ENCODE assay signal across 15 cellular contexts in the genomic region with DNA sequence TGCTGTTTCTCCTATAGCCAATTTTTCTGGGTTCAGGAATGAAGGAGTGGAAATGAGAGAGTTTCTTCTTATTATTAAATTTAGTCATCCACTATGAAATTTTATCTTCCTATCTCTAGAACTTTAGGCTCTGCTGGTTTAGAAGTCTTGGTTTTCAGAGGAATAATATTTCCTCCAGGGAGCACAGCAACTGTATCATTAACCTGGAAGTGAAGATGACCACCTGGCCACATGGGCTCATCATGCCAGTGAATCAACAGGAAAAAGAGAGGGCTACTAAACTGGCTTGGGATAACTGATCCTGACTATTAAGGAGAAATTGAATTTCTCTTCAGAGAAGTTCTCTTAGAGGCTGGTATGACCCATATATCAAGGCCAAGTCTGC. TPM values are rescaled to one million over a fixed set of nuclear protein-coding genes. Genes with fewer than 3 reads are reported as not detected.
A peak's percentile ranks its signal among the peaks of the same experiment; 100 is the strongest.
DNase-seq lines count a peak whose midpoint lies in the region; ATAC-seq and TF ChIP-seq lines count a peak whose summit lies in the region.
"Had no signal": no experiment of that assay in that cellular context is flagged by ENCODE, and none has a peak within 500 bp of the region (broad histone marks: within the 10 kb centered on the region; RNA-seq: fewer than 3 reads in every experiment).

No MANE protein-coding gene starts in this region.

- H3K9me2 ChIP-seq in GM23338 (ENCODE audit: insufficient read depth) (no peaks in the 10 kb centered on the region), hepatocyte (replicated peaks; ENCODE audit: insufficient read depth) (no peaks in the 10 kb centered on the region), Karpas-422 (replicated peaks; ENCODE audit: insufficient read depth, low read length) (no peaks in the 10 kb centered on the region)

- no peaks in the 10 kb centered on the region for H3K79me1 ChIP-seq in IMR-90 (ENCODE audit: low read depth in 1 of 2, low read length in 2 of 2)

- H3K27ac Mint-ChIP-seq in GM23338, result 0 out of 2 replicates have a peak overlapping the region, but pooled peaks have one; percentile 13
- H3K27ac Mint-ChIP-seq: CD8-positive, alpha-beta memory T cell had no signal

- H3K4me1 ChIP-seq in GM23338 (ENCODE audit: insufficient read depth), result peaks cover 22% of the 10 kb centered on the region
- H3K4me1 ChIP-seq in IMR-90 (ENCODE audit: control insufficient read depth, insufficient read depth, low read length), result peaks cover 20% of the 10 kb centered on the region
- peaks cover 21% of the 10 kb centered on the region for H3K4me1 ChIP-seq in hepatocyte (ENCODE audit: insufficient read depth)
- peaks cover 42% of the 10 kb centered on the region for H3K4me1 ChIP-seq in skeletal muscle satellite cell (ENCODE audit: control insufficient read depth, insufficient read depth, low read length)
- peaks cover 7% of the 10 kb centered on the region for H3K4me1 ChIP-seq in Karpas-422 (ENCODE audit: low read length)

- no peak for DNase-seq in GM23338 (ENCODE audit: low spot score)
- DNase-seq in IMR-90, result no peak
- no peak for DNase-seq in hepatocyte (ENCODE audit: low spot score)
- no peak for DNase-seq in iPS-NIHi11 (ENCODE audit: low spot score)
- DNase-seq in Karpas-422, result no peak
- DNase-seq: CD8-positive, alpha-beta memory T cell; DMS 273 treated with DMSO at 0.1 percent for 48 hours; KBM-7; NCI-H2227 treated with DMSO at 0.1 percent for 48 hours; NCI-H526 treated with DMSO at 0.1 percent for 48 hours; Right ventricle myocardium superior had no signal

- peak overlapping the region; percentile 67 for H2AK5ac ChIP-seq in IMR-90 (ENCODE audit: low read depth, low read length)

- no peak overlapping the region for H3K4me3 ChIP-seq in GM23338
- no peak overlapping the region for H3K4me3 ChIP-seq in IMR-90 (ENCODE audit: insufficient read depth, low read depth, low read length)
- H3K4me3 ChIP-seq in hepatocyte, result no peak overlapping the region
- H3K4me3 ChIP-seq in skeletal muscle satellite cell (ENCODE audit: low read length), result no peak overlapping the region
- no peak overlapping the region for H3K4me3 ChIP-seq in Karpas-422 (ENCODE audit: low read length)
- H3K4me3 ChIP-seq: HAP-1 had no signal

- POLR2A ChIA-PET in IMR-90 (lab: Charles Lee; ENCODE audit: unreplicated experiment), result no interaction called here

- no peak overlapping the region for H3K4me3 Mint-ChIP-seq in GM23338
- H3K4me3 Mint-ChIP-seq: CD8-positive, alpha-beta memory T cell had no signal

- no peak for ATAC-seq in GM23338
- ATAC-seq in IMR-90 (ENCODE audit: low read depth), result no peak
- no peak for ATAC-seq in GM18873 (IDR thresholded peaks at IDR 0.05; ENCODE audit: low FRiP score, unreplicated experiment)
- ATAC-seq: SK-N-SH treated with all-trans-retinoic acid at 6 μM for 48 hours had no signal

- H2BK5ac ChIP-seq in IMR-90 (ENCODE audit: low read depth, low read length, poor library complexity, severe bottlenecking), result peak overlapping the region; percentile 69

- H3K27me3 ChIP-seq in GM23338 (ENCODE audit: insufficient read depth) (no peaks in the 10 kb centered on the region), IMR-90 (ENCODE audit: control insufficient read depth, insufficient read depth, low read length) (no peaks in the 10 kb centered on the region), hepatocyte (no peaks in the 10 kb centered on the region), skeletal muscle satellite cell (ENCODE audit: control insufficient read depth, insufficient read depth, low read length) (no peaks in the 10 kb centered on the region), Karpas-422 (ENCODE audit: low read length) (no peaks in the 10 kb centered on the region)

- peak overlapping the region; percentile 79; the same call in 1 of the 2 replicates for H3K18ac ChIP-seq in IMR-90 (ENCODE audit: low read depth, low read length)

- H3K9me1 ChIP-seq in IMR-90 (ENCODE audit: insufficient read depth, low read length), result peaks cover 8% of the 10 kb centered on the region

- H4K5ac ChIP-seq in IMR-90 (ENCODE audit: low read depth, low read length), result peak overlapping the region; percentile 30; the same call in 1 of the 2 replicates

- no peak overlapping the region for H3K14ac ChIP-seq in IMR-90 (replicated peaks; ENCODE audit: low read depth, low read length)

- H2AK9ac ChIP-seq in IMR-90 (replicated peaks; ENCODE audit: low read depth, low read length, poor library complexity), result no peak overlapping the region

- H3K9ac ChIP-seq in IMR-90 (ENCODE audit: low read depth, low read length) (no peak overlapping the region), skeletal muscle satellite cell (ENCODE audit: low read depth, low read length) (peak overlapping the region; percentile 11), Karpas-422 (ENCODE audit: low read length) (no peak overlapping the region)

- H2AFZ ChIP-seq in GM23338, result no peak overlapping the region
- no peak overlapping the region for H2AFZ ChIP-seq in IMR-90 (replicated peaks; ENCODE audit: low read length, poor library complexity)
- no peak overlapping the region for H2AFZ ChIP-seq in hepatocyte
- H2AFZ ChIP-seq in Karpas-422 (ENCODE audit: low read length), result no peak overlapping the region

- H3K9me3 Mint-ChIP-seq in GM23338, result peaks cover 9% of the 10 kb centered on the region; the same call in 2 of the 3 replicates
- H3K9me3 Mint-ChIP-seq: CD8-positive, alpha-beta memory T cell had no signal

- peak overlapping the region; percentile 53; the same call in 1 of the 2 replicates for H2BK20ac ChIP-seq in IMR-90 (ENCODE audit: low read depth, low read length)

- H3K9me3 ChIP-seq in IMR-90 (ENCODE audit: control insufficient read depth, insufficient read depth, low read length) (no peaks in the 10 kb centered on the region), hepatocyte (ENCODE audit: low read depth) (no peaks in the 10 kb centered on the region), skeletal muscle satellite cell (replicated peaks; ENCODE audit: low read length) (no peaks in the 10 kb centered on the region), Karpas-422 (ENCODE audit: low read length) (no peaks in the 10 kb centered on the region)

- H3K79me2 ChIP-seq in GM23338 (replicated peaks; ENCODE audit: insufficient read depth) (no peaks in the 10 kb centered on the region), hepatocyte (no peaks in the 10 kb centered on the region), Karpas-422 (ENCODE audit: low read length) (no peaks in the 10 kb centered on the region)

- H3K36me3 Mint-ChIP-seq in GM23338 (ENCODE audit: low read depth), result peaks cover 2% of the 10 kb centered on the region; the same call in 1 of the 3 replicates
- H3K36me3 Mint-ChIP-seq: CD8-positive, alpha-beta memory T cell had no signal

- in situ Hi-C loops in IMR-90 (cut with MboI; ENCODE audit: low sequenced_read_pairs), result no loop called here

- peaks cover 8% of the 10 kb centered on the region for H3F3A ChIP-seq in GM23338 (replicated peaks; ENCODE audit: low read depth)

- H3K36me3 ChIP-seq in GM23338 (ENCODE audit: insufficient read depth), result no peaks in the 10 kb centered on the region
- H3K36me3 ChIP-seq in IMR-90 (ENCODE audit: control insufficient read depth, insufficient read depth, low read length), result no peaks in the 10 kb centered on the region
- H3K36me3 ChIP-seq in hepatocyte (replicated peaks; ENCODE audit: insufficient read depth, low read depth), result no peaks in the 10 kb centered on the region
- H3K36me3 ChIP-seq in skeletal muscle satellite cell (ENCODE audit: insufficient read depth, low read length), result no peaks in the 10 kb centered on the region
- no peaks in the 10 kb centered on the region for H3K36me3 ChIP-seq in Karpas-422 (ENCODE audit: insufficient read depth, low read length)
- H3K36me3 ChIP-seq: HAP-1 had no signal

- CTCF ChIA-PET in IMR-90 (lab: Yijun Ruan, JAX), result interaction anchor here (1.2 to 2.2 kb wide), 2 partner anchors 17 to 24 kb away, joined by 3 to 7 read pairs; no protein-coding TSS in a partner anchor

- H3K23ac ChIP-seq in IMR-90 (ENCODE audit: low read depth, low read length), result no peak overlapping the region

- peaks cover 42% of the 10 kb centered on the region for H3K4me1 Mint-ChIP-seq in GM23338
- H3K4me1 Mint-ChIP-seq: CD8-positive, alpha-beta memory T cell had no signal

- H3K4ac ChIP-seq in IMR-90 (ENCODE audit: low read depth, low read length), result peak overlapping the region; percentile 17; the same call in 1 of the 2 replicates

- H4K20me1 ChIP-seq in GM23338 (replicated peaks; ENCODE audit: insufficient read depth), result no peaks in the 10 kb centered on the region
- no peaks in the 10 kb centered on the region for H4K20me1 ChIP-seq in IMR-90 (ENCODE audit: insufficient read depth, low read length)
- no peaks in the 10 kb centered on the region for H4K20me1 ChIP-seq in hepatocyte (ENCODE audit: insufficient read depth, poor library complexity, severe bottlenecking)
- no peaks in the 10 kb centered on the region for H4K20me1 ChIP-seq in Karpas-422 (ENCODE audit: insufficient read depth, low read depth, low read length)

- intact Hi-C loops in IMR-90 (cut with micrococcal nuclease), result no loop called here

- no peak overlapping the region for H3K27ac ChIP-seq in GM23338 (ENCODE audit: low read depth)
- no peak overlapping the region; the same call in 1 of the 2 replicates for H3K27ac ChIP-seq in IMR-90 (ENCODE audit: insufficient read depth, low read length)
- H3K27ac ChIP-seq in hepatocyte, result peak overlapping the region; percentile 25
- H3K27ac ChIP-seq in Karpas-422 (ENCODE audit: low read length), result no peak overlapping the region

- no peak for TF ChIP-seq RAD21 in IMR-90 (IDR thresholded peaks at IDR 0.05; ENCODE audit: low read length)

- peaks cover 4% of the 10 kb centered on the region for H3K27me3 Mint-ChIP-seq in GM23338 (ENCODE audit: insufficient read depth, low read depth, poor library complexity)

- TF ChIP-seq CTCF in GM23338 (conservative IDR thresholded peaks at IDR 0.05; ENCODE audit: low read depth in 2 of 2) (no peak), IMR-90 (conservative IDR thresholded peaks at IDR 0.05; ENCODE audit: low read depth, low read length) (no peak), hepatocyte (IDR thresholded peaks at IDR 0.05; ENCODE audit: poor library complexity) (no peak)

- H4K91ac ChIP-seq in IMR-90 (ENCODE audit: insufficient read depth, low read depth, low read length), result 0 out of 2 replicates have a peak overlapping the region, but pooled peaks have one; percentile 19

- H3K4me2 ChIP-seq in GM23338, result no peak overlapping the region
- H3K4me2 ChIP-seq in IMR-90 (ENCODE audit: low read depth, low read length), result no peak overlapping the region
- H3K4me2 ChIP-seq in hepatocyte, result no peak overlapping the region
- H3K4me2 ChIP-seq in skeletal muscle satellite cell (ENCODE audit: low read length), result no peak overlapping the region
- H3K4me2 ChIP-seq in Karpas-422 (ENCODE audit: low read depth, low read length, poor library complexity, severe bottlenecking), result no peak overlapping the region

- H2BK15ac ChIP-seq in IMR-90 (ENCODE audit: low read depth, low read length), result peak overlapping the region; percentile 49; the same call in 1 of the 3 replicates

- no TSS peak for BruUV-seq in IMR-90 (replicated peaks; lab: Mats Ljungman, UMichigan)

- TF ChIP-seq POLR2A in IMR-90 (IDR thresholded peaks at IDR 0.05; ENCODE audit: low read depth, low read length), result no peak

- H4K8ac ChIP-seq in IMR-90 (ENCODE audit: low read depth in 2 of 2, low read length in 2 of 2), result peak overlapping the region in 1 of 2 experiments; percentile 59; a peak in 2 of 4 replicates

- H3K56ac ChIP-seq in IMR-90 (ENCODE audit: extremely low read depth, insufficient read depth, low read length), result no peak overlapping the region

- H2BK120ac ChIP-seq in IMR-90 (ENCODE audit: low read depth, low read length), result peak overlapping the region; percentile 55

- dilution Hi-C loops in IMR-90 (cut with HindIII; ENCODE audit: low sequenced_read_pairs, unreplicated experiment), result no loop called here

RNA-seq across cellular contexts. Expression of gene ADM, which starts 44.4 kb away (rescaled TPM):
- total RNA-seq in GM23338 (2014; rRNA removed; shearing (Covaris generic)), result 73.4 and 75.8 TPM in 2 replicates
- 84.5 and 95.9 TPM in 2 replicates for polyA plus RNA-seq in GM23338 (2016; fragmentation: Nextera tagmentation; extraction: Ambion mirVana)
- total RNA-seq in IMR-90 (2012; rRNA removed), result 328 and 559 TPM in 2 replicates
- 268 and 357 TPM in 2 replicates for polyA plus RNA-seq in IMR-90 (2012; rRNA removed)
- polyA plus RNA-seq in IMR-90 (2012; cell fraction: cytosol; rRNA removed), result 627 and 1,317 TPM in 2 replicates
- 480 and 671 TPM in 2 replicates for polyA plus RNA-seq in IMR-90 (2012; cell fraction: nucleus; rRNA removed; ENCODE audit: low replicate concordance)
- 74.1 and 87.8 TPM in 2 replicates for total RNA-seq in hepatocyte
- 84.6 and 90.3 TPM in 2 replicates for polyA plus RNA-seq in hepatocyte
- total RNA-seq in skeletal muscle satellite cell (2012; rRNA removed), result 183 and 196 TPM in 2 replicates
- 0.43 TPM in 1 of 2 replicates, not detected in the other for total RNA-seq in Karpas-422 (2014; rRNA removed; shearing (Covaris generic); ENCODE audit: low replicate concordance)

RNA-seq across cellular contexts. Expression of gene SBF2, which starts 55.3 kb away (rescaled TPM):
- 49.1 and 53.5 TPM in 2 replicates for total RNA-seq in GM23338 (2014; rRNA removed; shearing (Covaris generic))
- 20.2 and 25.6 TPM in 2 replicates for polyA plus RNA-seq in GM23338 (2016; fragmentation: Nextera tagmentation; extraction: Ambion mirVana)
- 45.8 and 51.8 TPM in 2 replicates for total RNA-seq in IMR-90 (2012; rRNA removed)
- polyA plus RNA-seq in IMR-90 (2012; rRNA removed), result 21.7 and 23.8 TPM in 2 replicates
- 7.6 and 9.9 TPM in 2 replicates for polyA plus RNA-seq in IMR-90 (2012; cell fraction: cytosol; rRNA removed)
- 13.3 and 78.3 TPM in 2 replicates for polyA plus RNA-seq in IMR-90 (2012; cell fraction: nucleus; rRNA removed; ENCODE audit: low replicate concordance)
- total RNA-seq in hepatocyte, result 74.4 and 83.2 TPM in 2 replicates
- 25.7 and 32.7 TPM in 2 replicates for polyA plus RNA-seq in hepatocyte
- total RNA-seq in skeletal muscle satellite cell (2012; rRNA removed), result 24.5 and 28.9 TPM in 2 replicates
- 7.6 and 13.8 TPM in 2 replicates for total RNA-seq in Karpas-422 (2014; rRNA removed; shearing (Covaris generic); ENCODE audit: low replicate concordance)

Comparison
In these comparisons a context has a peak if more than half of its experiments do, and no peak if none do; other contexts are left out.
1. RNA of gene ADM, which starts 44.4 kb away (total RNA-seq): 328 to 559 TPM in IMR-90, 73.4 to 75.8 TPM in GM23338 and 74.1 to 87.8 TPM in hepatocyte; 0.43 TPM in Karpas-422; every median in the first group is over 10 times any median in the second.